8 cellular contexts compared by ENCODE assay signal in the genomic region with DNA sequence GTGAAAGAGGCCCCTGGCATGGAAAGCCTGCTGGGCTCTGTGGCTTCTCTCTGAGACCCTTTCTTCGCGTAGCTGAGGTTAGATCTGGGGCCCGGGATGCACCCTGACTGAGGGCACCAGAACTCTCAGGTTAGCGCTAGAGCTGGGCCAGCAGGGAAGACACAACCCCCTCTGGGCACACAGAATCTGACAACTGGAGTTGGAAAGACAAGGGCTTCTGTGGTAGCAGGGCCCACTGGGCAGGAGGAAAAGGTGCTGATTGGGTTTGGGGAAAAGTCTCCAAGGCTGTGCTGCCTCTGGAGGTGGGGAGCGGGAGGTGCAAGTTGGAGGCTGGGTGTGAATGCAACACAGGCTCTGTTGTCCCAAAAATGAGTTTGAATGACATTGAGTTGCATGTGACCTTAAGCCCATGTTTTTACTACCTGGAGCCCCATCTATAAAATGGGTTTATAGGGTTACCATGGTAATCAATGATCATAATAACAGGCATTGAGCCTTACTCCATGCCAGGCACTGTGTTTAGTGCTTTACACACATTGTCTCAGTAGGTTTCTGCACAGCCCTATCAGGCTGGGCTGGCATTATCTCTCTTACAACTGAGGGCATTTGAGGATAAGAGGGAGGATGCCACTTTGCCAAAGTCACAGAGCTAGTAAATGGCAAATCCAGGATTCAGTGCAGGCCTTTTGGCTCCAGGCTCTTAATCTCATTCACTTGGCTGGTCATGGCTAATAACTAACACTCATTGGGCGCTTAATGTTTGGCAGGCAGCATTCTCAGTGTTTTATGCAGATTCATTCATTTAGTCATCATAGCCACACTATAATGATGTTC. TPM values are rescaled to one million over a fixed set of nuclear protein-coding genes. Genes with fewer than 3 reads are reported as not detected.
DNase-seq lines count a peak whose midpoint lies in the region; TF ChIP-seq lines count a peak whose summit lies in the region.
"Had no signal": no experiment of that assay in that cellular context is flagged by ENCODE, and none has a peak within 500 bp of the region (broad histone marks: within the 10 kb centered on the region; RNA-seq: fewer than 3 reads in every experiment).

No MANE protein-coding gene starts in this region.

- no peaks in the 10 kb centered on the region for H3K27me3 Mint-ChIP-seq in neural crest cell (ENCODE audit: low read depth)

- H3K36me3 Mint-ChIP-seq in neural crest cell (ENCODE audit: low read depth), result no peaks in the 10 kb centered on the region

- no peaks in the 10 kb centered on the region for H3K9me3 Mint-ChIP-seq in neural crest cell

- DNase-seq in NCI-H1694 treated with DMSO at 0.1 percent for 48 hours (lab: John Stamatoyannopoulos, UW), result peak; percentile 29
- peak; percentile 83 for DNase-seq in cerebellum (ENCODE audit: low spot score)
- no peak for DNase-seq in neural crest cell (ENCODE audit: low read depth, low spot score)
- no peak for DNase-seq in cortex of kidney (lab: John Stamatoyannopoulos, UW)
- no peak for DNase-seq in SW 1271 (lab: John Stamatoyannopoulos, UW)
- no peak for DNase-seq in ureter (ENCODE audit: low spot score)

- H3K4me3 ChIP-seq in GM12875 (ENCODE audit: low read depth, low read length), result no peak overlapping the region
- H3K4me3 ChIP-seq: SJSA1 had no signal

- no peaks in the 10 kb centered on the region for H3K4me1 Mint-ChIP-seq in neural crest cell

- TF ChIP-seq CTCF in GM12875 (IDR thresholded peaks at IDR 0.05; ENCODE audit: borderline replicate concordance, insufficient read depth, low read depth, low read length) (peak; percentile 74), neural crest cell (conservative IDR thresholded peaks at IDR 0.05) (peak; percentile 52)

- H3K4me3 Mint-ChIP-seq in neural crest cell, result no peak overlapping the region

- H3K27ac Mint-ChIP-seq in neural crest cell (ENCODE audit: unreplicated experiment), result peak overlapping the region; percentile 43

RNA-seq across cellular contexts. Expression of a gene that starts 9.5 kb away (rescaled TPM):
- total RNA-seq in cerebellum (14.5 TPM), neural crest cell (56.1 and 56.7 TPM in 2 replicates), ureter (505 TPM)

RNA-seq across cellular contexts. Expression of a gene that starts 16.1 kb away (rescaled TPM):
- total RNA-seq in cerebellum (58.3 TPM), neural crest cell (295 and 302 TPM in 2 replicates), ureter (2.9 TPM)

Comparison
In these comparisons a context has a peak if more than half of its experiments do, and no peak if none do; other contexts are left out.
1. DNase-seq: peak in NCI-H1694 treated with DMSO at 0.1 percent for 48 hours (single experiment) and cerebellum (single experiment); none in neural crest cell (single experiment), cortex of kidney (single experiment), SW 1271 (0 of 2) and ureter (single experiment).
2. RNA of a gene that starts 16.1 kb away (total RNA-seq): 295 to 302 TPM in neural crest cell and 58.3 TPM in cerebellum (single experiment); 2.9 TPM in ureter (single experiment); every median in the first group is over 10 times any median in the second.